Comparison of ENCODE assay signal across 1 cellular context in the genomic region with DNA sequence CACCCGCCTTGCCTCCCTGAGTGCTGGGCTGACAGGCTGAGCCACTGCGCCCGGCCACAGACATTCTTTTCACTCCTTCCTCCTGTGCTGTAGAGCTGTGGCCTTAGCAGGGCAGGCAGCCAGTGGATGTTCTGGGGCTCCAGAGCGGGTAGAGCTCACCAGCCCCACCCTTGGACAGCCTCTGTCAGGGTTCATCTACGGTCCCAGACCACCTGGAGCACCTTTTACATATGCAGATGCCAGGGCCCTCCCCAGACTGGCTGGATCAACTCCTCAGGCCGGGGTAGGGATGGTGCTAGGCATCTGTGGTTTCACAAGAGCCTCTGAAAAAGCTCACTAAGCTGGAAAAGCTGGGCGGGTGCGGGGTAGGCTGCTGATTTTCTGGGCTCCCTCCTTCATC.
TF ChIP-seq lines count a peak whose summit lies in the region.

No MANE protein-coding gene starts in this region.

TF ChIP-seq in GM23338, 12 proteins besides CTCF, POLR2A, EP300 and RAD21 (continued from another document):
- TF ChIP-seq, protein P1, sequence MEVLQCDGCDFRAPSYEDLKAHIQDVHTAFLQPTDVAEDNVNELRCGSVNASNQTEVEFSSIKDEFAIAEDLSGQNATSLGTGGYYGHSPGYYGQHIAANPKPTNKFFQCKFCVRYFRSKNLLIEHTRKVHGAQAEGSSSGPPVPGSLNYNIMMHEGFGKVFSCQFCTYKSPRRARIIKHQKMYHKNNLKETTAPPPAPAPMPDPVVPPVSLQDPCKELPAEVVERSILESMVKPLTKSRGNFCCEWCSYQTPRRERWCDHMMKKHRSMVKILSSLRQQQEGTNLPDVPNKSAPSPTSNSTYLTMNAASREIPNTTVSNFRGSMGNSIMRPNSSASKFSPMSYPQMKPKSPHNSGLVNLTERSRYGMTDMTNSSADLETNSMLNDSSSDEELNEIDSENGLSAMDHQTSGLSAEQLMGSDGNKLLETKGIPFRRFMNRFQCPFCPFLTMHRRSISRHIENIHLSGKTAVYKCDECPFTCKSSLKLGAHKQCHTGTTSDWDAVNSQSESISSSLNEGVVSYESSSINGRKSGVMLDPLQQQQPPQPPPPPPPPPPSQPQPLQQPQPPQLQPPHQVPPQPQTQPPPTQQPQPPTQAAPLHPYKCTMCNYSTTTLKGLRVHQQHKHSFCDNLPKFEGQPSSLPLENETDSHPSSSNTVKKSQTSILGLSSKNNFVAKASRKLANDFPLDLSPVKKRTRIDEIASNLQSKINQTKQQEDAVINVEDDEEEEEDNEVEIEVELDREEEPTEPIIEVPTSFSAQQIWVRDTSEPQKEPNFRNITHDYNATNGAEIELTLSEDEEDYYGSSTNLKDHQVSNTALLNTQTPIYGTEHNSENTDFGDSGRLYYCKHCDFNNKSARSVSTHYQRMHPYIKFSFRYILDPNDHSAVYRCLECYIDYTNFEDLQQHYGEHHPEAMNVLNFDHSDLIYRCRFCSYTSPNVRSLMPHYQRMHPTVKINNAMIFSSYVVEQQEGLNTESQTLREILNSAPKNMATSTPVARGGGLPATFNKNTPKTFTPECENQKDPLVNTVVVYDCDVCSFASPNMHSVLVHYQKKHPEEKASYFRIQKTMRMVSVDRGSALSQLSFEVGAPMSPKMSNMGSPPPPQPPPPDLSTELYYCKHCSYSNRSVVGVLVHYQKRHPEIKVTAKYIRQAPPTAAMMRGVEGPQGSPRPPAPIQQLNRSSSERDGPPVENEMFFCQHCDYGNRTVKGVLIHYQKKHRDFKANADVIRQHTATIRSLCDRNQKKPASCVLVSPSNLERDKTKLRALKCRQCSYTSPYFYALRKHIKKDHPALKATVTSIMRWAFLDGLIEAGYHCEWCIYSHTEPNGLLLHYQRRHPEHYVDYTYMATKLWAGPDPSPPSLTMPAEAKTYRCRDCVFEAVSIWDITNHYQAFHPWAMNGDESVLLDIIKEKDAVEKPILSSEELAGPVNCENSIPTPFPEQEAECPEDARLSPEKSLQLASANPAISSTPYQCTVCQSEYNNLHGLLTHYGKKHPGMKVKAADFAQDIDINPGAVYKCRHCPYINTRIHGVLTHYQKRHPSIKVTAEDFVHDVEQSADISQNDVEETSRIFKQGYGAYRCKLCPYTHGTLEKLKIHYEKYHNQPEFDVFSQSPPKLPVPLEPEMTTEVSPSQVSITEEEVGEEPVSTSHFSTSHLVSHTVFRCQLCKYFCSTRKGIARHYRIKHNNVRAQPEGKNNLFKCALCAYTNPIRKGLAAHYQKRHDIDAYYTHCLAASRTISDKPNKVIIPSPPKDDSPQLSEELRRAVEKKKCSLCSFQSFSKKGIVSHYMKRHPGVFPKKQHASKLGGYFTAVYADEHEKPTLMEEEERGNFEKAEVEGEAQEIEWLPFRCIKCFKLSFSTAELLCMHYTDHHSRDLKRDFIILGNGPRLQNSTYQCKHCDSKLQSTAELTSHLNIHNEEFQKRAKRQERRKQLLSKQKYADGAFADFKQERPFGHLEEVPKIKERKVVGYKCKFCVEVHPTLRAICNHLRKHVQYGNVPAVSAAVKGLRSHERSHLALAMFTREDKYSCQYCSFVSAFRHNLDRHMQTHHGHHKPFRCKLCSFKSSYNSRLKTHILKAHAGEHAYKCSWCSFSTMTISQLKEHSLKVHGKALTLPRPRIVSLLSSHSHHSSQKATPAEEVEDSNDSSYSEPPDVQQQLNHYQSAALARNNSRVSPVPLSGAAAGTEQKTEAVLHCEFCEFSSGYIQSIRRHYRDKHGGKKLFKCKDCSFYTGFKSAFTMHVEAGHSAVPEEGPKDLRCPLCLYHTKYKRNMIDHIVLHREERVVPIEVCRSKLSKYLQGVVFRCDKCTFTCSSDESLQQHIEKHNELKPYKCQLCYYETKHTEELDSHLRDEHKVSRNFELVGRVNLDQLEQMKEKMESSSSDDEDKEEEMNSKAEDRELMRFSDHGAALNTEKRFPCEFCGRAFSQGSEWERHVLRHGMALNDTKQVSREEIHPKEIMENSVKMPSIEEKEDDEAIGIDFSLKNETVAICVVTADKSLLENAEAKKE (CRISPR knock-in tag; IDR thresholded peaks at IDR 0.05) = no peak
- TF ChIP-seq ZNF331 (CRISPR knock-in tag; IDR thresholded peaks at IDR 0.05; ENCODE audit: low read depth) = no peak
- no peak for TF ChIP-seq ZNF114 (CRISPR knock-in tag; IDR thresholded peaks at IDR 0.05)
